23 cellular contexts compared by ENCODE assay signal in the genomic region with DNA sequence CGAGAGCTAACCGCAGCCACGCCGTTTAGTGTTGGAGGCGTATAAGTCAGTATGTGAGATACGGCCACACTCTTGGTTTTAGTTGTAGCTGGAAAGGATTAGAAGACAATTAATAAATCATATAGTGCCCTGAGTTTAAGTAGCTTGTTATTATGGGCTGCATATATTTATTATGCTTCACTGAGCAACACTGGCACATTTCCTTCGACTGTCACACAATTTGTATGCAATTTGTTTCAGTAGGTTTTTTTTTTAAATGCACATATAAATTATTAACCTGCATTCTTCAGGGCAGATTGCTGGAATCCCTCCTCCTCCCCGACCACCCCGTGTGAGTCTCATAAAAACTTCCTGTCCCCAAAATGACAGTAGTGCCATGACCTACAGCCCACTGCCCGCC. TPM values are rescaled to one million over a fixed set of nuclear protein-coding genes. Genes with fewer than 3 reads are reported as not detected.
DNase-seq lines count a peak whose midpoint lies in the region; ATAC-seq, FAIRE-seq and TF ChIP-seq lines count a peak whose summit lies in the region.
"Had no signal": no experiment of that assay in that cellular context is flagged by ENCODE, and none has a peak within 500 bp of the region (broad histone marks: within the 10 kb centered on the region; RNA-seq: fewer than 3 reads in every experiment).

No MANE protein-coding gene starts in this region.

- H3K4me3 Mint-ChIP-seq in progenitor cell of endocrine pancreas (ENCODE audit: low read depth) = no peak overlapping the region
- H3K4me3 Mint-ChIP-seq: CD4-positive, CD25-positive, alpha-beta regulatory T cell; CD8-positive, alpha-beta memory T cell had no signal

- DNase-seq in IMR-90 (no peak), left kidney (ENCODE audit: low read depth, low spot score) (peak; percentile 56), progenitor cell of endocrine pancreas (ENCODE audit: low spot score, unreplicated experiment) (no peak), gastrocnemius medialis (no peak), GM12891 (ENCODE audit: insufficient read length, low spot score) (no peak), substantia nigra (lab: John Stamatoyannopoulos, UW) (no peak)
- DNase-seq in stimulated activated CD4-positive, alpha-beta T cell treated with anti-CD3 and anti-CD28 coated beads, Interleukin-1b, Interleukin-23, amount 100 ng/mL, for 48 hours = no peak
- DNase-seq: ACHN; BE2C; C1 segment of cervical spinal cord; CD4-positive, CD25-positive, alpha-beta regulatory T cell; CD8-positive, alpha-beta memory T cell; COR-L47; DMS 273 treated with DMSO at 0.1 percent for 48 hours; DMS53; DND-41; GM23248 had no signal

- no peak overlapping the region for H3K9ac ChIP-seq in IMR-90 (ENCODE audit: low read depth, low read length)
- H3K9ac ChIP-seq: GM23248 had no signal

- TF ChIP-seq POLR2A in IMR-90 (IDR thresholded peaks at IDR 0.05; ENCODE audit: low read depth, low read length) (no peak), gastrocnemius medialis (IDR thresholded peaks at IDR 0.05) (no peak), GM12891 (IDR thresholded peaks at IDR 0.05; ENCODE audit: low read depth, low read length) (no peak)

- no peak overlapping the region for H3K27ac ChIP-seq in IMR-90 (ENCODE audit: insufficient read depth, low read length)
- H3K27ac ChIP-seq in gastrocnemius medialis = peak overlapping the region in 3 of 4 donors; percentile 56 to 75 (median 66)
- no peak overlapping the region for H3K27ac ChIP-seq in substantia nigra (ENCODE audit: low read depth, low read length, poor library complexity, severe bottlenecking)
- H3K27ac ChIP-seq: GM23248, HL-60 had no signal

- H3K4me2 ChIP-seq in IMR-90 (ENCODE audit: low read depth, low read length) = no peak overlapping the region

- no peak overlapping the region for H2BK120ac ChIP-seq in IMR-90 (ENCODE audit: low read depth, low read length)

- 60% methylated on average over 1 of the region's 10 CpGs; no CpG with 5 or more reads in 1 of the 2 experiments for WGBS in IMR-90 (ENCODE audit: extremely low coverage in 2 of 2, insufficient read length in 1 of 2), 2 experiments

- dilution Hi-C loops in IMR-90 (cut with HindIII; ENCODE audit: low sequenced_read_pairs, unreplicated experiment) = no loop called here

- H2AK9ac ChIP-seq in IMR-90 (replicated peaks; ENCODE audit: low read depth, low read length, poor library complexity) = peak overlapping the region; percentile 56

- no TSS peak for BruUV-seq in IMR-90 (replicated peaks; lab: Mats Ljungman, UMichigan)

- H3K27me3 Mint-ChIP-seq in progenitor cell of endocrine pancreas = no peaks in the 10 kb centered on the region

- ATAC-seq in IMR-90 (ENCODE audit: low read depth) = no peak
- no peak for ATAC-seq in gastrocnemius medialis

- in situ Hi-C loops in IMR-90 (cut with MboI; ENCODE audit: low sequenced_read_pairs) (no loop called here), gastrocnemius medialis (cut with MboI; ENCODE audit: low sequenced_read_pairs in 4 of 4) (no loop called here)

- CTCF ChIA-PET in IMR-90 (lab: Yijun Ruan, JAX) = interaction anchor here (0.7 kb wide), 1 partner anchor 126 kb away, joined by 5 read pairs; no protein-coding TSS in a partner anchor

- no peak overlapping the region for H2BK20ac ChIP-seq in IMR-90 (ENCODE audit: low read depth, low read length)

- H3K27ac Mint-ChIP-seq in progenitor cell of endocrine pancreas = peak overlapping the region; percentile 54
- H3K27ac Mint-ChIP-seq: CD4-positive, CD25-positive, alpha-beta regulatory T cell; CD8-positive, alpha-beta memory T cell had no signal

- TF ChIP-seq CTCF in IMR-90 (conservative IDR thresholded peaks at IDR 0.05; ENCODE audit: low read depth, low read length) (no peak), progenitor cell of endocrine pancreas (IDR thresholded peaks at IDR 0.05; ENCODE audit: unreplicated experiment) (no peak), gastrocnemius medialis (IDR thresholded peaks at IDR 0.05 in 4 of 5, conservative IDR thresholded peaks at IDR 0.05 in 1 of 5) (no peak)

- no peak for FAIRE-seq in GM12891 (lab: Jason Lieb, UNC)
- FAIRE-seq: G401.6, GM12892, GM18507 had no signal

- H4K91ac ChIP-seq in IMR-90 (ENCODE audit: insufficient read depth, low read depth, low read length) = no peak overlapping the region

- H3K36me3 ChIP-seq in IMR-90 (ENCODE audit: control insufficient read depth, insufficient read depth, low read length) (no peaks in the 10 kb centered on the region), gastrocnemius medialis (no peaks in the 10 kb centered on the region)
- H3K36me3 ChIP-seq: BE2C, HAP-1 had no signal

- no peaks in the 10 kb centered on the region for H3K9me3 Mint-ChIP-seq in progenitor cell of endocrine pancreas (ENCODE audit: low read depth)
- H3K9me3 Mint-ChIP-seq: CD4-positive, CD25-positive, alpha-beta regulatory T cell; CD8-positive, alpha-beta memory T cell had no signal

- peaks cover 21% of the 10 kb centered on the region for H3K4me1 Mint-ChIP-seq in progenitor cell of endocrine pancreas (ENCODE audit: low read depth)
- H3K4me1 Mint-ChIP-seq: CD4-positive, CD25-positive, alpha-beta regulatory T cell; CD8-positive, alpha-beta memory T cell had no signal

- no peak overlapping the region for H3K23ac ChIP-seq in IMR-90 (ENCODE audit: low read depth, low read length)

- H2AFZ ChIP-seq in IMR-90 (replicated peaks; ENCODE audit: low read length, poor library complexity) = no peak overlapping the region
- H2AFZ ChIP-seq: GM23248 had no signal

- no peaks in the 10 kb centered on the region for H3K79me1 ChIP-seq in IMR-90 (ENCODE audit: low read depth in 1 of 2, low read length in 2 of 2)

- no peak overlapping the region for H3K56ac ChIP-seq in IMR-90 (ENCODE audit: extremely low read depth, insufficient read depth, low read length)

- peaks cover 4% of the 10 kb centered on the region for H3K9me1 ChIP-seq in IMR-90 (ENCODE audit: insufficient read depth, low read length)

- H3K4me1 ChIP-seq in IMR-90 (ENCODE audit: control insufficient read depth, insufficient read depth, low read length) (no peaks in the 10 kb centered on the region), gastrocnemius medialis (peaks cover 31 to 39% of the 10 kb centered on the region in 2 donors)
- H3K4me1 ChIP-seq: BE2C, HAP-1 had no signal

- no peak overlapping the region for H2BK5ac ChIP-seq in IMR-90 (ENCODE audit: low read depth, low read length, poor library complexity, severe bottlenecking)

- no peak overlapping the region for H4K5ac ChIP-seq in IMR-90 (ENCODE audit: low read depth, low read length)

- intact Hi-C loops in IMR-90 (cut with micrococcal nuclease) = loop anchor here (5.0 kb wide), 2 partner anchors 126 to 259 kb away; no protein-coding TSS in a partner anchor
- intact Hi-C loops in gastrocnemius medialis (cut with DNase I; ENCODE audit: low total_unique reads) = no loop called here

- no peak overlapping the region for H2AK5ac ChIP-seq in IMR-90 (ENCODE audit: low read depth, low read length)

- H3K4me3 ChIP-seq in IMR-90 (ENCODE audit: insufficient read depth, low read depth, low read length) = no peak overlapping the region
- H3K4me3 ChIP-seq in gastrocnemius medialis = no peak overlapping the region
- H3K4me3 ChIP-seq: GM23248, HAP-1 had no signal

- H4K8ac ChIP-seq in IMR-90 (ENCODE audit: low read depth in 2 of 2, low read length in 2 of 2) = no peak overlapping the region

- no peak overlapping the region for H3K18ac ChIP-seq in IMR-90 (ENCODE audit: low read depth, low read length)

- H2BK15ac ChIP-seq in IMR-90 (ENCODE audit: low read depth, low read length) = no peak overlapping the region

- H3K9me3 ChIP-seq in IMR-90 (ENCODE audit: control insufficient read depth, insufficient read depth, low read length) (no peaks in the 10 kb centered on the region), gastrocnemius medialis (no peaks in the 10 kb centered on the region)
- H3K9me3 ChIP-seq: BE2C, HAP-1 had no signal

- H3K14ac ChIP-seq in IMR-90 (replicated peaks; ENCODE audit: low read depth, low read length) = no peak overlapping the region

- H4K20me1 ChIP-seq in IMR-90 (ENCODE audit: insufficient read depth, low read length) = no peaks in the 10 kb centered on the region; the same call in 1 of the 2 replicates

- no peak for TF ChIP-seq RAD21 in IMR-90 (IDR thresholded peaks at IDR 0.05; ENCODE audit: low read length)

- no peak overlapping the region for H3K4ac ChIP-seq in IMR-90 (ENCODE audit: low read depth, low read length)

- H3K27me3 ChIP-seq in IMR-90 (ENCODE audit: control insufficient read depth, insufficient read depth, low read length) (peaks cover 7% of the 10 kb centered on the region; the same call in 1 of the 2 replicates), gastrocnemius medialis (no peaks in the 10 kb centered on the region)

- POLR2A ChIA-PET in IMR-90 (lab: Charles Lee; ENCODE audit: unreplicated experiment) = no interaction called here

- no peaks in the 10 kb centered on the region for H3K36me3 Mint-ChIP-seq in progenitor cell of endocrine pancreas (ENCODE audit: insufficient read depth)
- H3K36me3 Mint-ChIP-seq: CD4-positive, CD25-positive, alpha-beta regulatory T cell; CD8-positive, alpha-beta memory T cell had no signal

TF ChIP-seq in IMR-90, 13 proteins besides CTCF, POLR2A, EP300 and RAD21 (continues in another document):
- no peak for TF ChIP-seq RFX5 (IDR thresholded peaks at IDR 0.05; ENCODE audit: low read depth, low read length)
- TF ChIP-seq, protein P1, sequence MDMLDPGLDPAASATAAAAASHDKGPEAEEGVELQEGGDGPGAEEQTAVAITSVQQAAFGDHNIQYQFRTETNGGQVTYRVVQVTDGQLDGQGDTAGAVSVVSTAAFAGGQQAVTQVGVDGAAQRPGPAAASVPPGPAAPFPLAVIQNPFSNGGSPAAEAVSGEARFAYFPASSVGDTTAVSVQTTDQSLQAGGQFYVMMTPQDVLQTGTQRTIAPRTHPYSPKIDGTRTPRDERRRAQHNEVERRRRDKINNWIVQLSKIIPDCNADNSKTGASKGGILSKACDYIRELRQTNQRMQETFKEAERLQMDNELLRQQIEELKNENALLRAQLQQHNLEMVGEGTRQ (IDR thresholded peaks at IDR 0.05; ENCODE audit: low read depth, low read length) = no peak

TF ChIP-seq in GM12891, 5 proteins besides CTCF, POLR2A, EP300 and RAD21:
- no peak for TF ChIP-seq PAX5 (IDR thresholded peaks at IDR 0.05; ENCODE audit: insufficient read depth, low read length, severe bottlenecking)
- no peak for TF ChIP-seq POLR2AphosphoS5 (IDR thresholded peaks at IDR 0.05; ENCODE audit: low read depth, low read length)
- TF ChIP-seq SPI1 (IDR thresholded peaks at IDR 0.05; ENCODE audit: low read depth, low read length) = no peak
- no peak for TF ChIP-seq POU2F2 (IDR thresholded peaks at IDR 0.05; ENCODE audit: low read depth, low read length)
- no peak for TF ChIP-seq TAF1 (IDR thresholded peaks at IDR 0.05; ENCODE audit: low read depth, low read length)

RNA-seq across cellular contexts. Expression of a gene that starts 56.9 kb away (rescaled TPM):
- total RNA-seq in IMR-90 (2012; rRNA removed) = 0.72 and 1.1 TPM in 2 replicates
- 1.7 and 2.3 TPM in 2 replicates for polyA plus RNA-seq in IMR-90 (2012; rRNA removed)
- polyA plus RNA-seq in IMR-90 (2012; cell fraction: cytosol; rRNA removed) = 1.4 and 1.6 TPM in 2 replicates
- polyA plus RNA-seq in IMR-90 (2012; cell fraction: nucleus; rRNA removed; ENCODE audit: low replicate concordance) = 1.7 and 2.4 TPM in 2 replicates
- 32.8 and 39.9 TPM in 2 replicates for total RNA-seq in progenitor cell of endocrine pancreas
- total RNA-seq in gastrocnemius medialis = 10 to 100 TPM in 1 of 4 donors, 1 to 10 TPM in 3; 3.7 to 11.7 (median 6.0) TPM
- polyA plus RNA-seq in GM12891 (2012; ENCODE audit: low read depth, missing spikeins) = not detected
- total RNA-seq: A172; CD4-positive, CD25-positive, alpha-beta regulatory T cell; CD8-positive, alpha-beta memory T cell had no signal
- polyA plus RNA-seq: CD4-positive, CD25-positive, alpha-beta regulatory T cell; CD8-positive, alpha-beta memory T cell had no signal

Comparison
In these comparisons a context has a peak if more than half of its experiments do, and no peak if none do; other contexts are left out.
1. H3K27ac ChIP-seq: peak in gastrocnemius medialis (3 of 4); none in IMR-90 (single experiment) and substantia nigra (single experiment).